ENCODE assay signal across 13 cellular contexts in the genomic region with DNA sequence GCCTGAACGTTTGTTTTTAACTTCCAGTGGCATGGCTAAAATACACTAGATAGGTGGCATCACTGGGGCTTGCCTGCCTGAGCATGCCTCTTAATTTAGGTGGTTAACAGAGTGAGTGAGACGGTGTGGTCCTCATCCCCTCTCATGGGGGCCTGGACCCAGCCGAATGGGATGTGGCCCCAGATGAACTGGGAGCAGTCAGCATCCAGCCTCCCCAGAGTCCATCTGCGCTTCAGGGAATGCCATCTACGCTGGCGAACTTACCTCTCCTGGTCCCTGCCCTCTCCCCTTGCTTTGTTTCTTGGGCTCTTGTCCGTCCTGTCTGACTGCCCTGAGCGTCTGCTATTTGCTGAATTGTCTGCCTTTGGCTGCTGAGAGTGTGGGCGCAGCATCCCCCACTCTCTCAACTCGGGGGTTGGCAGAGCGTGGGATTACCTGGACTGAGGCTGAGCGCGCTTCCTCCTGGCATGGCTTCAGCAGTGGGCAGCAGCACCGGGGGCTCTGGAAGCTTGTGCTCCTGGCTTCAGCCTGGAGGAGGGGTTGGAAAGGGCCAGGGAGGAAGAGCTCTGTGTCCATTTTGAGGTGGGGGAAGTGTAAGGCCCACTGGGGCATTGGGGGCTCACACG. TPM values are rescaled to one million over a fixed set of nuclear protein-coding genes. Genes with fewer than 3 reads are reported as not detected.
DNase-seq lines count a peak whose midpoint lies in the region; ATAC-seq and TF ChIP-seq lines count a peak whose summit lies in the region.
"Had no signal": no experiment of that assay in that cellular context is flagged by ENCODE, and none has a peak within 500 bp of the region (broad histone marks: within the 10 kb centered on the region; RNA-seq: fewer than 3 reads in every experiment).

No MANE protein-coding gene starts in this region.

- no peaks in the 10 kb centered on the region for H3K36me3 ChIP-seq in PC-3 (ENCODE audit: low read depth, low read length)
- no peaks in the 10 kb centered on the region for H3K36me3 ChIP-seq in hepatocyte (replicated peaks; ENCODE audit: insufficient read depth, low read depth)
- H3K36me3 ChIP-seq in psoas muscle (ENCODE audit: insufficient read depth in 1 of 2, low read depth in 1 of 2): peaks cover 0 to 4% of the 10 kb centered on the region in 2 donors
- H3K36me3 ChIP-seq in MM.1S (replicated peaks; ENCODE audit: insufficient read depth, low read length): no peaks in the 10 kb centered on the region

- H3K4me3 ChIP-seq in PC-3 (ENCODE audit: low read length) (no peak overlapping the region), hepatocyte (no peak overlapping the region), psoas muscle (peak overlapping the region; percentile 96), MM.1S (ENCODE audit: low read length) (no peak overlapping the region)

- H3K9ac ChIP-seq in PC-3 (ENCODE audit: low read length): no peak overlapping the region
- H3K9ac ChIP-seq in MM.1S (ENCODE audit: low read length): no peak overlapping the region

- POLR2A ChIA-PET in PC-3 (lab: Charles Lee; ENCODE audit: unreplicated experiment): no interaction called here

- H3K9me3 ChIP-seq in PC-3 (ENCODE audit: low read length) (no peaks in the 10 kb centered on the region), hepatocyte (ENCODE audit: low read depth) (no peaks in the 10 kb centered on the region), psoas muscle (no peaks in the 10 kb centered on the region), MM.1S (replicated peaks; ENCODE audit: insufficient read depth, low read length) (no peaks in the 10 kb centered on the region)

- DNase-seq in COLO668 (lab: John Stamatoyannopoulos, UW; ENCODE audit: unreplicated experiment): peak; percentile 43
- DNase-seq in PC-3: no peak
- DNase-seq in hepatocyte (ENCODE audit: low spot score): no peak
- no peak for DNase-seq in psoas muscle
- DNase-seq in superior temporal gyrus (ENCODE audit: extremely low spot score): no peak
- DNase-seq in MM.1S: no peak
- DNase-seq in DMS153 (lab: John Stamatoyannopoulos, UW): no peak
- DNase-seq: activated B cell treated with CpG ODN at 0.5 μM for 24 hours had no signal

- WGBS in hepatocyte (ENCODE audit: low lambda C conversion rate, missing lambda C conversion rate): 91% methylated on average over 15 of the region's 15 CpGs
- 61 to 81% (median 66%) methylated on average over 15 of the region's 15 CpGs for WGBS in psoas muscle, 3 donors

- intact Hi-C loops in PC-3 (cut with micrococcal nuclease): no loop called here
- intact Hi-C loops in psoas muscle (cut with DNase I): loop anchor here (5.0 kb wide), 2 partner anchors 35 to 40 kb away; partner anchors contain the start of gene WFIKKN1 (in 1 of the 2)

- CTCF ChIA-PET in PC-3 (lab: Charles Lee): no interaction called here

- H3K4me2 ChIP-seq in PC-3 (ENCODE audit: low read length) (peak overlapping the region; percentile 31; the same call in 1 of the 2 replicates), hepatocyte (peak overlapping the region; percentile 98), MM.1S (ENCODE audit: low read depth, low read length) (no peak overlapping the region)

- H3K27me3 ChIP-seq in PC-3 (ENCODE audit: low read length): no peaks in the 10 kb centered on the region
- H3K27me3 ChIP-seq in hepatocyte: no peaks in the 10 kb centered on the region
- H3K27me3 ChIP-seq in psoas muscle (ENCODE audit: insufficient read depth in 3 of 3, low read length in 2 of 3): no peaks in the 10 kb centered on the region
- no peaks in the 10 kb centered on the region for H3K27me3 ChIP-seq in MM.1S (replicated peaks; ENCODE audit: insufficient read depth, low read length)

- peaks cover 12% of the 10 kb centered on the region; the same call in 1 of the 2 replicates for H4K20me1 ChIP-seq in PC-3 (ENCODE audit: low read length)
- peaks cover 22% of the 10 kb centered on the region for H4K20me1 ChIP-seq in hepatocyte (ENCODE audit: insufficient read depth, poor library complexity, severe bottlenecking)
- H4K20me1 ChIP-seq in MM.1S (ENCODE audit: insufficient read depth, low read length): no peaks in the 10 kb centered on the region

- H3F3A ChIP-seq in PC-3 (ENCODE audit: low read length, unreplicated experiment) (no peaks in the 10 kb centered on the region), MM.1S (ENCODE audit: insufficient read depth, low read length) (peaks cover 9% of the 10 kb centered on the region; the same call in 1 of the 2 replicates)

- ATAC-seq in PC-3 (no peak), psoas muscle (no peak), GM21447 (IDR thresholded peaks at IDR 0.05; ENCODE audit: unreplicated experiment) (no peak)
- ATAC-seq: Panc1 had no signal

- H2AFZ ChIP-seq in PC-3 (ENCODE audit: low read length): no peak overlapping the region
- H2AFZ ChIP-seq in hepatocyte: no peak overlapping the region
- H2AFZ ChIP-seq in MM.1S (ENCODE audit: low read length): no peak overlapping the region

- BruUV-seq in PC-3 (replicated peaks; lab: Mats Ljungman, UMichigan): no TSS peak

- TF ChIP-seq CTCF in PC-3 (conservative IDR thresholded peaks at IDR 0.05; ENCODE audit: low read depth, low read length): no peak
- TF ChIP-seq CTCF in hepatocyte (IDR thresholded peaks at IDR 0.05; ENCODE audit: poor library complexity): no peak
- no peak for TF ChIP-seq CTCF in psoas muscle (IDR thresholded peaks at IDR 0.05)
- TF ChIP-seq CTCF in MM.1S (IDR thresholded peaks at IDR 0.05; ENCODE audit: low read length): no peak

- H3K79me2 ChIP-seq in PC-3 (ENCODE audit: low read length) (peaks cover 76% of the 10 kb centered on the region), hepatocyte (peaks cover 75% of the 10 kb centered on the region), MM.1S (ENCODE audit: low read length) (peaks cover 84% of the 10 kb centered on the region)

- no peaks in the 10 kb centered on the region for H3K9me2 ChIP-seq in PC-3 (replicated peaks; ENCODE audit: low read length)
- no peaks in the 10 kb centered on the region for H3K9me2 ChIP-seq in hepatocyte (replicated peaks; ENCODE audit: insufficient read depth)
- no peaks in the 10 kb centered on the region for H3K9me2 ChIP-seq in MM.1S (replicated peaks; ENCODE audit: insufficient read depth, low read length)

- H3K4me1 ChIP-seq in PC-3 (ENCODE audit: insufficient read depth, low read length) (peaks cover 28% of the 10 kb centered on the region), hepatocyte (ENCODE audit: insufficient read depth) (peaks cover 50% of the 10 kb centered on the region), psoas muscle (peaks cover 66% of the 10 kb centered on the region), MM.1S (ENCODE audit: low read length) (peaks cover 8% of the 10 kb centered on the region)

- H3K27ac ChIP-seq in PC-3 (ENCODE audit: low read length): no peak overlapping the region
- H3K27ac ChIP-seq in hepatocyte: peak overlapping the region; percentile 95
- H3K27ac ChIP-seq in psoas muscle: peak overlapping the region; percentile 95
- no peak overlapping the region for H3K27ac ChIP-seq in MM.1S (ENCODE audit: low read length)

RNA-seq across cellular contexts. Expression of gene RAB40C, which starts 2.1 kb away (rescaled TPM):
- total RNA-seq in PC-3 (2014; rRNA removed) (19.5 and 27.0 TPM in 2 replicates), hepatocyte (28.4 and 30.2 TPM in 2 replicates), psoas muscle (10 to 100 TPM; 12.3 to 20.2 (median 14.4) TPM)
- polyA plus RNA-seq in hepatocyte (30.8 and 32.7 TPM in 2 replicates), psoas muscle (10 to 100 TPM; 14.7 to 16.3 (median 15.7) TPM)

RNA-seq across cellular contexts. Expression of gene PIGQ, which starts 22.2 kb away (rescaled TPM):
- total RNA-seq in PC-3 (2014; rRNA removed) (36.0 and 43.8 TPM in 2 replicates), hepatocyte (26.7 and 30.0 TPM in 2 replicates), psoas muscle (10 to 100 TPM; 18.3 to 26.3 (median 22.0) TPM)
- polyA plus RNA-seq in hepatocyte (58.6 and 64.6 TPM in 2 replicates), psoas muscle (10 to 100 TPM; 26.5 to 39.9 (median 27.2) TPM)

RNA-seq across cellular contexts. Expression of gene NHLRC4, which starts 25.2 kb away (rescaled TPM):
- 0.44 TPM in 1 of 2 replicates, not detected in the other for total RNA-seq in PC-3 (2014; rRNA removed)
- total RNA-seq in hepatocyte: 1.0 and 1.2 TPM in 2 replicates
- polyA plus RNA-seq in hepatocyte: 0.25 and 1.7 TPM in 2 replicates
- under 1 TPM in 3 of 4 donors, not detected in 1; 0.19 to 0.39 (median 0.27) TPM for total RNA-seq in psoas muscle
- under 1 TPM; 0.06 to 0.38 (median 0.27) TPM for polyA plus RNA-seq in psoas muscle

RNA-seq across cellular contexts. Expression of gene PRR35, which starts 31.8 kb away (rescaled TPM):
- total RNA-seq in PC-3 (2014; rRNA removed) (not detected in 2 replicates), hepatocyte (not detected in 2 replicates), psoas muscle (not detected)
- polyA plus RNA-seq in hepatocyte (not detected in 2 replicates), psoas muscle (not detected)
- total RNA-seq: activated B cell treated with CpG ODN at 0.5 μM for 24 hours, fibroblast of lung, kidney epithelial cell, sciatic nerve had no signal
- polyA plus RNA-seq: fibroblast of lung had no signal

RNA-seq across cellular contexts. Expression of gene WFIKKN1, which starts 38.8 kb away (rescaled TPM):
- total RNA-seq in PC-3 (2014; rRNA removed): 0.11 and 0.40 TPM in 2 replicates
- total RNA-seq in hepatocyte: 0.24 and 0.43 TPM in 2 replicates
- 0.88 and 2.1 TPM in 2 replicates for polyA plus RNA-seq in hepatocyte
- 1 to 10 TPM in 2 of 4 donors, under 1 TPM in 2; 0.30 to 2.0 (median 0.82) TPM for total RNA-seq in psoas muscle
- under 1 TPM; 0.31 to 0.61 (median 0.36) TPM for polyA plus RNA-seq in psoas muscle
- polyA plus RNA-seq: fibroblast of lung had no signal

Comparison
In these comparisons a context has a peak if more than half of its experiments do, and no peak if none do; other contexts are left out.
1. H3K27ac ChIP-seq: peak in hepatocyte (single experiment) and psoas muscle (single experiment); none in PC-3 (single experiment) and MM.1S (single experiment).